17 cellular contexts compared by ENCODE assay signal in genomic region chr17:49834118-49834743, GRCh38. TPM values are rescaled to one million over a fixed set of nuclear protein-coding genes. Genes with fewer than 3 reads are reported as not detected.
DNase-seq lines count a peak whose midpoint lies in the region; ATAC-seq and TF ChIP-seq lines count a peak whose summit lies in the region.
"Had no signal": no experiment of that assay in that cellular context is flagged by ENCODE, and none has a peak within 500 bp of the region (broad histone marks: within the 10 kb centered on the region; RNA-seq: fewer than 3 reads in every experiment).

No MANE protein-coding gene starts in this region.

- in situ Hi-C loops in astrocyte of the spinal cord (cut with HindIII; ENCODE audit: low sequenced_read_pairs): no loop called here

- H4K20me1 ChIP-seq in Loucy (ENCODE audit: insufficient read depth, low read length, poor library complexity, severe bottlenecking): no peaks in the 10 kb centered on the region

- TF ChIP-seq CTCF in Loucy (conservative IDR thresholded peaks at IDR 0.05; ENCODE audit: low read length) (no peak), astrocyte of the spinal cord (IDR thresholded peaks at IDR 0.05; ENCODE audit: low read depth, low read length) (no peak), fibroblast of mammary gland (conservative IDR thresholded peaks at IDR 0.05; ENCODE audit: control insufficient read depth, insufficient read depth, low read depth, low read length) (no peak)

- H3K9ac ChIP-seq in Loucy (ENCODE audit: low read depth, low read length, poor library complexity, severe bottlenecking): no peak overlapping the region

- peak; percentile 19 for DNase-seq in astrocyte of the spinal cord (ENCODE audit: low read depth, low spot score)
- DNase-seq in fibroblast of mammary gland (ENCODE audit: low read depth): peak; percentile 60
- peak; percentile 61 for DNase-seq in non-pigmented ciliary epithelial cell (ENCODE audit: low read depth)
- no peak for DNase-seq in HuH-7 (ENCODE audit: low spot score)
- DNase-seq in SKM-1 treated with dmso at 0.1 percent for 144 hours (lab: John Stamatoyannopoulos, UW; ENCODE audit: unreplicated experiment): no peak
- DNase-seq in MG63: no peak
- DNase-seq: CD4-positive, alpha-beta T cell; DMS53; HFFc6; Kasumi-1; NCI-H187 treated with DMSO at 0.1 percent for 48 hours; NCI-H345; NCI-H69; NK-92 treated with Interleukin-12 subunit alpha and Interleukin-12 subunit beta, amount 100 ng/mL, for 24 hours had no signal

- H3K4me2 ChIP-seq in Loucy (ENCODE audit: low read depth, low read length, poor library complexity, severe bottlenecking): peak overlapping the region; percentile 58

- no peaks in the 10 kb centered on the region; the same call in 1 of the 2 replicates for H3K79me2 ChIP-seq in Loucy (ENCODE audit: insufficient read depth, low read length)

- ATAC-seq in activated CD4-positive, CD25-positive, alpha-beta regulatory T cell treated with anti-CD3 and anti-CD28 coated beads, Interleukin-2, amount 50 U/mL, for 24 hours: no peak

- peaks cover 6% of the 10 kb centered on the region; the same call in 1 of the 2 replicates for H3F3A ChIP-seq in Loucy (ENCODE audit: low read depth)

- no peaks in the 10 kb centered on the region for H3K9me2 ChIP-seq in Loucy (replicated peaks; ENCODE audit: low read depth, low read length)

- H3K9me3 ChIP-seq in Loucy (ENCODE audit: insufficient read depth, low read depth, low read length) (no peaks in the 10 kb centered on the region), MG63 (no peaks in the 10 kb centered on the region; the same call in 1 of the 2 replicates)

- H3K36me3 ChIP-seq in Loucy (ENCODE audit: insufficient read depth, low read length) (peaks cover 28% of the 10 kb centered on the region; the same call in 1 of the 2 replicates), MG63 (peaks cover 48% of the 10 kb centered on the region)

- peaks cover 68% of the 10 kb centered on the region for H3K4me1 ChIP-seq in Loucy (ENCODE audit: insufficient read depth, low read length, poor library complexity, severe bottlenecking)

- no peak overlapping the region for H2AFZ ChIP-seq in Loucy (ENCODE audit: low read length)

- H3K27me3 ChIP-seq in Loucy (ENCODE audit: insufficient read depth, low read length, poor library complexity, severe bottlenecking) (no peaks in the 10 kb centered on the region), MG63 (no peaks in the 10 kb centered on the region)

- H3K4me3 ChIP-seq in Loucy (ENCODE audit: low read length, poor library complexity, severe bottlenecking) (no peak overlapping the region), astrocyte of the spinal cord (ENCODE audit: low read depth, low read length) (no peak overlapping the region), fibroblast of mammary gland (ENCODE audit: control insufficient read depth, low read depth, low read length) (no peak overlapping the region), MG63 (no peak overlapping the region)

RNA-seq across cellular contexts. Expression of gene TAC4, which starts 13.6 kb away (rescaled TPM):
- total RNA-seq in MG63 (2014; rRNA removed; shearing (Covaris generic); ENCODE audit: low replicate concordance): not detected in 2 replicates
- total RNA-seq: CD4-positive, alpha-beta T cell; HFFc6; OCI-LY7 had no signal

RNA-seq across cellular contexts. Expression of gene KAT7, which starts 45.8 kb away (rescaled TPM):
- 31.0 and 40.6 TPM in 2 replicates for total RNA-seq in MG63 (2014; rRNA removed; shearing (Covaris generic); ENCODE audit: low replicate concordance)

Comparison
In these comparisons a context has a peak if more than half of its experiments do, and no peak if none do; other contexts are left out.
1. DNase-seq: peak in astrocyte of the spinal cord (single experiment), fibroblast of mammary gland (single experiment) and non-pigmented ciliary epithelial cell (single experiment); none in HuH-7 (single experiment), SKM-1 treated with dmso at 0.1 percent for 144 hours (single experiment) and MG63 (single experiment).